ENCODE assay signal across 1 cellular context in the genomic region with DNA sequence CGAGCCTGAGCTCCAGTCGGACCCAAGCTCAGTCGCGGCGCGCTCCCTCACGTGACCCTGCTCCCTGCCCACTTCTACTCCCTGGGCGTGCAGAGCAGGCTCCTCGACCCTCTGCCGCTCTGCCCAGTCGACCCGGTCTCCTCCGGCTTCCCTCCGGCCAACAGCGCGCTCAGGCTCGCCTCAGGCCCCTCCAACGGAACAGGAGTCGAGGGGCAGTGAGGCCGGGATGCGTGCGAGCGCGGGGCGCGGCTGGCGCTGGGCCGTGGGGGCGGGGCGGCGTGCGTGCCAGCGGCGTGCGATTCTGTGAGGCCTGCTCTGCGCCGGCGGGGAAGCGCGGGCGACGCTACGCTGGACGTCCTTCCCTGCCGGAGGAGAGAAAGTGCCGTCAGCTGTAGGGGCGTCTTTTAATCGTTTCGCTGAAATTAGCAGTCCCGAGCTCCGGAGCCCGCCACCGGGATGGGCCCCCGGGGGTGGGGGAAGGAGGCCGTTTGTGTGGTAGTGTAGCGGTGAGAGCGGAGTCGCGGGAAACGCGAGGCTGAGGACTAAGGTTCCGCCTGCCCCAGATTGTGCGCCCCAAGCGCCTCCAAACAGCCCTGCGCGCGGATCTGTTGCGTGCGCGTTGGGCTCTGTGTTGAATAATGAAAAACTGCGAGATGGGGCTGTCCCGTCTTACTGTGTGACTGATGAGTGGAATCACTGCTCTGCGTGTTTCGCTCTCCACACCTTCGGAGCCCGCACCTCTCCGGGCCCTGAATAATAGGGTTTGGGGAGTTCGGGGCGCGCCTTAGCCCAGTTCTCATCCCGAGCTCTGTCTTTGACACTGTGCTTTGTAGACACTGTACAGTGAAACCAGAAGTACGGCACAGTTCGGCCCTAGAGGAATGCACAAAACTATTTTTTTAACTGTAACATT.
A peak's percentile ranks its signal among the peaks of the same experiment; 100 is the strongest.
TF ChIP-seq lines count a peak whose summit lies in the region.

A gene with protein sequence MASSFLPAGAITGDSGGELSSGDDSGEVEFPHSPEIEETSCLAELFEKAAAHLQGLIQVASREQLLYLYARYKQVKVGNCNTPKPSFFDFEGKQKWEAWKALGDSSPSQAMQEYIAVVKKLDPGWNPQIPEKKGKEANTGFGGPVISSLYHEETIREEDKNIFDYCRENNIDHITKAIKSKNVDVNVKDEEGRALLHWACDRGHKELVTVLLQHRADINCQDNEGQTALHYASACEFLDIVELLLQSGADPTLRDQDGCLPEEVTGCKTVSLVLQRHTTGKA (minus strand): TSS at position 217 of the 913 bp plus-strand sequence. CDS start 311 bp downstream, outside the sequence.

TF ChIP-seq in WTC11, 78 proteins besides CTCF, POLR2A, EP300 and RAD21 (continued from another document and continues in another):
- TF ChIP-seq, protein P1, sequence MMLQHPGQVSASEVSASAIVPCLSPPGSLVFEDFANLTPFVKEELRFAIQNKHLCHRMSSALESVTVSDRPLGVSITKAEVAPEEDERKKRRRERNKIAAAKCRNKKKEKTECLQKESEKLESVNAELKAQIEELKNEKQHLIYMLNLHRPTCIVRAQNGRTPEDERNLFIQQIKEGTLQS (CRISPR knock-in tag; conservative IDR thresholded peaks at IDR 0.05) = no peak
- TF ChIP-seq ETV6 (CRISPR knock-in tag; IDR thresholded peaks at IDR 0.05) (peak; percentile 95), TCF7 (CRISPR knock-in tag; IDR thresholded peaks at IDR 0.05; ENCODE audit: low read depth) (peak; percentile 89), ZNF671 (CRISPR knock-in tag; IDR thresholded peaks at IDR 0.05) (no peak; the same call in 1 of the 2 replicates), TEAD1 (CRISPR knock-in tag; IDR thresholded peaks at IDR 0.05) (peak; percentile 97), NR1H2 (CRISPR knock-in tag; IDR thresholded peaks at IDR 0.05) (peak; percentile 46; the same call in 1 of the 2 replicates), IRF2 (CRISPR knock-in tag; IDR thresholded peaks at IDR 0.05; ENCODE audit: borderline replicate concordance, low read depth) (peak; percentile 72; the same call in 1 of the 2 replicates), SP1 (CRISPR knock-in tag; conservative IDR thresholded peaks at IDR 0.05) (peak; percentile 92), ZNF121 (CRISPR knock-in tag; IDR thresholded peaks at IDR 0.05) (peak; percentile 92; the same call in 1 of the 2 replicates), NFATC4 (CRISPR knock-in tag; IDR thresholded peaks at IDR 0.05) (no peak), NR2C2 (CRISPR knock-in tag; IDR thresholded peaks at IDR 0.05) (no peak), ZNF317 (CRISPR knock-in tag; IDR thresholded peaks at IDR 0.05; ENCODE audit: borderline replicate concordance, low read depth) (peak; percentile 23; the same call in 1 of the 2 replicates), SOX15 (CRISPR knock-in tag; IDR thresholded peaks at IDR 0.05) (no peak), HMGA2 (CRISPR knock-in tag; IDR thresholded peaks at IDR 0.05) (no peak), FOXJ3 (CRISPR knock-in tag; IDR thresholded peaks at IDR 0.05; ENCODE audit: borderline replicate concordance) (no peak), CBFB (CRISPR knock-in tag; IDR thresholded peaks at IDR 0.05; ENCODE audit: low read depth) (0 out of 2 replicates have a peak, but pooled peaks have one; percentile 88), CREM (CRISPR knock-in tag; IDR thresholded peaks at IDR 0.05) (peak; percentile 91)
- TF ChIP-seq, protein P2, sequence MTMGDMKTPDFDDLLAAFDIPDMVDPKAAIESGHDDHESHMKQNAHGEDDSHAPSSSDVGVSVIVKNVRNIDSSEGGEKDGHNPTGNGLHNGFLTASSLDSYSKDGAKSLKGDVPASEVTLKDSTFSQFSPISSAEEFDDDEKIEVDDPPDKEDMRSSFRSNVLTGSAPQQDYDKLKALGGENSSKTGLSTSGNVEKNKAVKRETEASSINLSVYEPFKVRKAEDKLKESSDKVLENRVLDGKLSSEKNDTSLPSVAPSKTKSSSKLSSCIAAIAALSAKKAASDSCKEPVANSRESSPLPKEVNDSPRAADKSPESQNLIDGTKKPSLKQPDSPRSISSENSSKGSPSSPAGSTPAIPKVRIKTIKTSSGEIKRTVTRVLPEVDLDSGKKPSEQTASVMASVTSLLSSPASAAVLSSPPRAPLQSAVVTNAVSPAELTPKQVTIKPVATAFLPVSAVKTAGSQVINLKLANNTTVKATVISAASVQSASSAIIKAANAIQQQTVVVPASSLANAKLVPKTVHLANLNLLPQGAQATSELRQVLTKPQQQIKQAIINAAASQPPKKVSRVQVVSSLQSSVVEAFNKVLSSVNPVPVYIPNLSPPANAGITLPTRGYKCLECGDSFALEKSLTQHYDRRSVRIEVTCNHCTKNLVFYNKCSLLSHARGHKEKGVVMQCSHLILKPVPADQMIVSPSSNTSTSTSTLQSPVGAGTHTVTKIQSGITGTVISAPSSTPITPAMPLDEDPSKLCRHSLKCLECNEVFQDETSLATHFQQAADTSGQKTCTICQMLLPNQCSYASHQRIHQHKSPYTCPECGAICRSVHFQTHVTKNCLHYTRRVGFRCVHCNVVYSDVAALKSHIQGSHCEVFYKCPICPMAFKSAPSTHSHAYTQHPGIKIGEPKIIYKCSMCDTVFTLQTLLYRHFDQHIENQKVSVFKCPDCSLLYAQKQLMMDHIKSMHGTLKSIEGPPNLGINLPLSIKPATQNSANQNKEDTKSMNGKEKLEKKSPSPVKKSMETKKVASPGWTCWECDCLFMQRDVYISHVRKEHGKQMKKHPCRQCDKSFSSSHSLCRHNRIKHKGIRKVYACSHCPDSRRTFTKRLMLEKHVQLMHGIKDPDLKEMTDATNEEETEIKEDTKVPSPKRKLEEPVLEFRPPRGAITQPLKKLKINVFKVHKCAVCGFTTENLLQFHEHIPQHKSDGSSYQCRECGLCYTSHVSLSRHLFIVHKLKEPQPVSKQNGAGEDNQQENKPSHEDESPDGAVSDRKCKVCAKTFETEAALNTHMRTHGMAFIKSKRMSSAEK (CRISPR knock-in tag; IDR thresholded peaks at IDR 0.05; ENCODE audit: borderline replicate concordance) = no peak
- TF ChIP-seq, protein P3, sequence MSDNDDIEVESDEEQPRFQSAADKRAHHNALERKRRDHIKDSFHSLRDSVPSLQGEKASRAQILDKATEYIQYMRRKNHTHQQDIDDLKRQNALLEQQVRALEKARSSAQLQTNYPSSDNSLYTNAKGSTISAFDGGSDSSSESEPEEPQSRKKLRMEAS (CRISPR knock-in tag; IDR thresholded peaks at IDR 0.05) = peak; percentile 90
- TF ChIP-seq, protein P4, sequence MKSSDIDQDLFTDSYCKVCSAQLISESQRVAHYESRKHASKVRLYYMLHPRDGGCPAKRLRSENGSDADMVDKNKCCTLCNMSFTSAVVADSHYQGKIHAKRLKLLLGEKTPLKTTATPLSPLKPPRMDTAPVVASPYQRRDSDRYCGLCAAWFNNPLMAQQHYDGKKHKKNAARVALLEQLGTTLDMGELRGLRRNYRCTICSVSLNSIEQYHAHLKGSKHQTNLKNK (CRISPR knock-in tag; IDR thresholded peaks at IDR 0.05) = no peak
- TF ChIP-seq, protein P5, sequence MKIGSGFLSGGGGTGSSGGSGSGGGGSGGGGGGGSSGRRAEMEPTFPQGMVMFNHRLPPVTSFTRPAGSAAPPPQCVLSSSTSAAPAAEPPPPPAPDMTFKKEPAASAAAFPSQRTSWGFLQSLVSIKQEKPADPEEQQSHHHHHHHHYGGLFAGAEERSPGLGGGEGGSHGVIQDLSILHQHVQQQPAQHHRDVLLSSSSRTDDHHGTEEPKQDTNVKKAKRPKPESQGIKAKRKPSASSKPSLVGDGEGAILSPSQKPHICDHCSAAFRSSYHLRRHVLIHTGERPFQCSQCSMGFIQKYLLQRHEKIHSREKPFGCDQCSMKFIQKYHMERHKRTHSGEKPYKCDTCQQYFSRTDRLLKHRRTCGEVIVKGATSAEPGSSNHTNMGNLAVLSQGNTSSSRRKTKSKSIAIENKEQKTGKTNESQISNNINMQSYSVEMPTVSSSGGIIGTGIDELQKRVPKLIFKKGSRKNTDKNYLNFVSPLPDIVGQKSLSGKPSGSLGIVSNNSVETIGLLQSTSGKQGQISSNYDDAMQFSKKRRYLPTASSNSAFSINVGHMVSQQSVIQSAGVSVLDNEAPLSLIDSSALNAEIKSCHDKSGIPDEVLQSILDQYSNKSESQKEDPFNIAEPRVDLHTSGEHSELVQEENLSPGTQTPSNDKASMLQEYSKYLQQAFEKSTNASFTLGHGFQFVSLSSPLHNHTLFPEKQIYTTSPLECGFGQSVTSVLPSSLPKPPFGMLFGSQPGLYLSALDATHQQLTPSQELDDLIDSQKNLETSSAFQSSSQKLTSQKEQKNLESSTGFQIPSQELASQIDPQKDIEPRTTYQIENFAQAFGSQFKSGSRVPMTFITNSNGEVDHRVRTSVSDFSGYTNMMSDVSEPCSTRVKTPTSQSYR (CRISPR knock-in tag; IDR thresholded peaks at IDR 0.05) = no peak; the same call in 1 of the 2 replicates
- TF ChIP-seq, protein P6, sequence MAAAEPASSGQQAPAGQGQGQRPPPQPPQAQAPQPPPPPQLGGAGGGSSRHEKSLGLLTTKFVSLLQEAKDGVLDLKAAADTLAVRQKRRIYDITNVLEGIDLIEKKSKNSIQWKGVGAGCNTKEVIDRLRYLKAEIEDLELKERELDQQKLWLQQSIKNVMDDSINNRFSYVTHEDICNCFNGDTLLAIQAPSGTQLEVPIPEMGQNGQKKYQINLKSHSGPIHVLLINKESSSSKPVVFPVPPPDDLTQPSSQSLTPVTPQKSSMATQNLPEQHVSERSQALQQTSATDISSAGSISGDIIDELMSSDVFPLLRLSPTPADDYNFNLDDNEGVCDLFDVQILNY (CRISPR knock-in tag; IDR thresholded peaks at IDR 0.05) = peak; percentile 97
- TF ChIP-seq, protein P7, sequence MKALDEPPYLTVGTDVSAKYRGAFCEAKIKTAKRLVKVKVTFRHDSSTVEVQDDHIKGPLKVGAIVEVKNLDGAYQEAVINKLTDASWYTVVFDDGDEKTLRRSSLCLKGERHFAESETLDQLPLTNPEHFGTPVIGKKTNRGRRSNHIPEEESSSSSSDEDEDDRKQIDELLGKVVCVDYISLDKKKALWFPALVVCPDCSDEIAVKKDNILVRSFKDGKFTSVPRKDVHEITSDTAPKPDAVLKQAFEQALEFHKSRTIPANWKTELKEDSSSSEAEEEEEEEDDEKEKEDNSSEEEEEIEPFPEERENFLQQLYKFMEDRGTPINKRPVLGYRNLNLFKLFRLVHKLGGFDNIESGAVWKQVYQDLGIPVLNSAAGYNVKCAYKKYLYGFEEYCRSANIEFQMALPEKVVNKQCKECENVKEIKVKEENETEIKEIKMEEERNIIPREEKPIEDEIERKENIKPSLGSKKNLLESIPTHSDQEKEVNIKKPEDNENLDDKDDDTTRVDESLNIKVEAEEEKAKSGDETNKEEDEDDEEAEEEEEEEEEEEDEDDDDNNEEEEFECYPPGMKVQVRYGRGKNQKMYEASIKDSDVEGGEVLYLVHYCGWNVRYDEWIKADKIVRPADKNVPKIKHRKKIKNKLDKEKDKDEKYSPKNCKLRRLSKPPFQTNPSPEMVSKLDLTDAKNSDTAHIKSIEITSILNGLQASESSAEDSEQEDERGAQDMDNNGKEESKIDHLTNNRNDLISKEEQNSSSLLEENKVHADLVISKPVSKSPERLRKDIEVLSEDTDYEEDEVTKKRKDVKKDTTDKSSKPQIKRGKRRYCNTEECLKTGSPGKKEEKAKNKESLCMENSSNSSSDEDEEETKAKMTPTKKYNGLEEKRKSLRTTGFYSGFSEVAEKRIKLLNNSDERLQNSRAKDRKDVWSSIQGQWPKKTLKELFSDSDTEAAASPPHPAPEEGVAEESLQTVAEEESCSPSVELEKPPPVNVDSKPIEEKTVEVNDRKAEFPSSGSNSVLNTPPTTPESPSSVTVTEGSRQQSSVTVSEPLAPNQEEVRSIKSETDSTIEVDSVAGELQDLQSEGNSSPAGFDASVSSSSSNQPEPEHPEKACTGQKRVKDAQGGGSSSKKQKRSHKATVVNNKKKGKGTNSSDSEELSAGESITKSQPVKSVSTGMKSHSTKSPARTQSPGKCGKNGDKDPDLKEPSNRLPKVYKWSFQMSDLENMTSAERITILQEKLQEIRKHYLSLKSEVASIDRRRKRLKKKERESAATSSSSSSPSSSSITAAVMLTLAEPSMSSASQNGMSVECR (CRISPR knock-in tag; IDR thresholded peaks at IDR 0.05; ENCODE audit: borderline replicate concordance) = peak; percentile 83; the same call in 1 of the 2 replicates
- TF ChIP-seq, protein P8, sequence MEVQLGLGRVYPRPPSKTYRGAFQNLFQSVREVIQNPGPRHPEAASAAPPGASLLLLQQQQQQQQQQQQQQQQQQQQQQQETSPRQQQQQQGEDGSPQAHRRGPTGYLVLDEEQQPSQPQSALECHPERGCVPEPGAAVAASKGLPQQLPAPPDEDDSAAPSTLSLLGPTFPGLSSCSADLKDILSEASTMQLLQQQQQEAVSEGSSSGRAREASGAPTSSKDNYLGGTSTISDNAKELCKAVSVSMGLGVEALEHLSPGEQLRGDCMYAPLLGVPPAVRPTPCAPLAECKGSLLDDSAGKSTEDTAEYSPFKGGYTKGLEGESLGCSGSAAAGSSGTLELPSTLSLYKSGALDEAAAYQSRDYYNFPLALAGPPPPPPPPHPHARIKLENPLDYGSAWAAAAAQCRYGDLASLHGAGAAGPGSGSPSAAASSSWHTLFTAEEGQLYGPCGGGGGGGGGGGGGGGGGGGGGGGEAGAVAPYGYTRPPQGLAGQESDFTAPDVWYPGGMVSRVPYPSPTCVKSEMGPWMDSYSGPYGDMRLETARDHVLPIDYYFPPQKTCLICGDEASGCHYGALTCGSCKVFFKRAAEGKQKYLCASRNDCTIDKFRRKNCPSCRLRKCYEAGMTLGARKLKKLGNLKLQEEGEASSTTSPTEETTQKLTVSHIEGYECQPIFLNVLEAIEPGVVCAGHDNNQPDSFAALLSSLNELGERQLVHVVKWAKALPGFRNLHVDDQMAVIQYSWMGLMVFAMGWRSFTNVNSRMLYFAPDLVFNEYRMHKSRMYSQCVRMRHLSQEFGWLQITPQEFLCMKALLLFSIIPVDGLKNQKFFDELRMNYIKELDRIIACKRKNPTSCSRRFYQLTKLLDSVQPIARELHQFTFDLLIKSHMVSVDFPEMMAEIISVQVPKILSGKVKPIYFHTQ (CRISPR knock-in tag; IDR thresholded peaks at IDR 0.05) = no peak
- TF ChIP-seq, protein P9, sequence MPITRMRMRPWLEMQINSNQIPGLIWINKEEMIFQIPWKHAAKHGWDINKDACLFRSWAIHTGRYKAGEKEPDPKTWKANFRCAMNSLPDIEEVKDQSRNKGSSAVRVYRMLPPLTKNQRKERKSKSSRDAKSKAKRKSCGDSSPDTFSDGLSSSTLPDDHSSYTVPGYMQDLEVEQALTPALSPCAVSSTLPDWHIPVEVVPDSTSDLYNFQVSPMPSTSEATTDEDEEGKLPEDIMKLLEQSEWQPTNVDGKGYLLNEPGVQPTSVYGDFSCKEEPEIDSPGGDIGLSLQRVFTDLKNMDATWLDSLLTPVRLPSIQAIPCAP (CRISPR knock-in tag; IDR thresholded peaks at IDR 0.05) = peak; percentile 79; the same call in 1 of the 2 replicates
- TF ChIP-seq, protein P10, sequence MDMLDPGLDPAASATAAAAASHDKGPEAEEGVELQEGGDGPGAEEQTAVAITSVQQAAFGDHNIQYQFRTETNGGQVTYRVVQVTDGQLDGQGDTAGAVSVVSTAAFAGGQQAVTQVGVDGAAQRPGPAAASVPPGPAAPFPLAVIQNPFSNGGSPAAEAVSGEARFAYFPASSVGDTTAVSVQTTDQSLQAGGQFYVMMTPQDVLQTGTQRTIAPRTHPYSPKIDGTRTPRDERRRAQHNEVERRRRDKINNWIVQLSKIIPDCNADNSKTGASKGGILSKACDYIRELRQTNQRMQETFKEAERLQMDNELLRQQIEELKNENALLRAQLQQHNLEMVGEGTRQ (CRISPR knock-in tag; IDR thresholded peaks at IDR 0.05) = peak; percentile 99
- TF ChIP-seq, protein P11, sequence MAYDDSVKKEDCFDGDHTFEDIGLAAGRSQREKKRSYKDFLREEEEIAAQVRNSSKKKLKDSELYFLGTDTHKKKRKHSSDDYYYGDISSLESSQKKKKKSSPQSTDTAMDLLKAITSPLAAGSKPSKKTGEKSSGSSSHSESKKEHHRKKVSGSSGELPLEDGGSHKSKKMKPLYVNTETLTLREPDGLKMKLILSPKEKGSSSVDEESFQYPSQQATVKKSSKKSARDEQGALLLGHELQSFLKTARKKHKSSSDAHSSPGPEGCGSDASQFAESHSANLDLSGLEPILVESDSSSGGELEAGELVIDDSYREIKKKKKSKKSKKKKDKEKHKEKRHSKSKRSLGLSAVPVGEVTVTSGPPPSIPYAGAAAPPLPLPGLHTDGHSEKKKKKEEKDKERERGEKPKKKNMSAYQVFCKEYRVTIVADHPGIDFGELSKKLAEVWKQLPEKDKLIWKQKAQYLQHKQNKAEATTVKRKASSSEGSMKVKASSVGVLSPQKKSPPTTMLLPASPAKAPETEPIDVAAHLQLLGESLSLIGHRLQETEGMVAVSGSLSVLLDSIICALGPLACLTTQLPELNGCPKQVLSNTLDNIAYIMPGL (CRISPR knock-in tag; IDR thresholded peaks at IDR 0.05) = peak; percentile 100
